Comparison of ENCODE assay signal across 8 cellular contexts in the genomic region with DNA sequence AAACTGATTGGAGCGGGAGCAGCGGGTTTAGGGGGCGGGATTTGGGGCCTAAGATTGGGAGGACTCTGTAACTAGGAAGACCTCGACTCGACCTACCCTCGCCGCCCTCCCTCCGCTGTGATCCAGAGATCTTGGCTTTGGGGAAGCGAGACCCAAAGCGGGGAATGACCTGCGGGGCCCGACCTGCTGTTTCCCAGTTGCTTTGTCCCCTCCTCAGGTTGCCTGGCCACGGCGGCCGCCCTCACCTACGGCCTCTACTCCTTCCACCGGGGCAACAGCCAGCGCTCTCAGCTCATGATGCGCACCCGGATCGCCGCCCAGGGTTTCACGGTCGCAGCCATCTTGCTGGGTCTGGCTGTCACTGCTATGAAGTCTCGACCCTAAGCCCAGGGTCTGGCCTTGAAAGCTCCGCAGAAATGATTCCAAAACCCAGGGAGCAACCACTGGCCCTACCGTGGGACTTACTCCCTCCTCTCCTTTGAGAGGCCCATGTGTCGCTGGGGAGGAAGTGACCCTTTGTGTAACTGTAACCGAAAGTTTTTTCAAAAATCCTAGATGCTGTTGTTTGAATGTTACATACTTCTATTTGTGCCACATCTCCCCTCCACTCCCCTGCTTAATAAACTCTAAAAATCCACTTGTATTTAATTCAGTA. TPM values are rescaled to one million over a fixed set of nuclear protein-coding genes. Genes with fewer than 3 reads are reported as not detected.
DNase-seq lines count a peak whose midpoint lies in the region; ATAC-seq and TF ChIP-seq lines count a peak whose summit lies in the region.

No MANE protein-coding gene starts in this region.

- TF ChIP-seq EP300 in sigmoid colon (IDR thresholded peaks at IDR 0.05): no peak

- intact Hi-C loops in heart left ventricle (cut with DNase I): loop anchor here in 2 of 10 donors (1.0 to 10.0 kb wide), 3 partner anchors 26 to 146 kb away; partner anchors contain the start of genes KIAA1191 (in 1 of the 2) and RNF44 (in 1 of the 2)
- intact Hi-C loops in sigmoid colon (cut with DNase I): loop anchor here (2.0 to 10.0 kb wide), 3 partner anchors 28 to 256 kb away; partner anchors contain the start of genes CLTB, RNF44 and TSPAN17

- peak overlapping the region; percentile 98 for H3K9ac ChIP-seq in BLaER1

- H3K9me3 ChIP-seq in BLaER1 (no peaks in the 10 kb centered on the region), heart left ventricle (no peaks in the 10 kb centered on the region), sigmoid colon (no peaks in the 10 kb centered on the region)

- ATAC-seq in HG03280 (IDR thresholded peaks at IDR 0.05; ENCODE audit: unreplicated experiment) (peak; percentile 33), WTC11 (peak; percentile 11), heart left ventricle (peak; percentile 5 to 40 (median 34)), GM21381 (IDR thresholded peaks at IDR 0.05; ENCODE audit: unreplicated experiment) (no peak)

- 1 to 2% (median 1%) methylated on average over 22 to 29 of the region's 29 CpGs for WGBS in heart left ventricle, 4 donors
- 1% methylated on average over 29 of the region's 29 CpGs for WGBS in sigmoid colon, 2 donors

- peak overlapping the region; percentile 88 for H3K4me2 ChIP-seq in BLaER1

- H3K4me1 Mint-ChIP-seq in WTC11: peaks cover 19% of the 10 kb centered on the region

- peak overlapping the region; percentile 99 for H3K4me3 Mint-ChIP-seq in WTC11

- DNase-seq in WTC11 (ENCODE audit: low spot score) (no peak), heart left ventricle (no peak), sigmoid colon (no peak), NCI-H82 treated with DMSO at 0.1 percent for 48 hours (lab: John Stamatoyannopoulos, UW; ENCODE audit: unreplicated experiment) (no peak)

- H3K9me3 Mint-ChIP-seq in WTC11: no peaks in the 10 kb centered on the region

- H3K4me3 ChIP-seq in BLaER1 (peak overlapping the region; percentile 95), heart left ventricle (peak overlapping the region; percentile 53 to 89 (median 82)), sigmoid colon (peak overlapping the region; percentile 57 to 65 (median 61))

- H3K36me3 ChIP-seq in BLaER1 (peaks cover 72% of the 10 kb centered on the region), heart left ventricle (peaks cover 2 to 61% (median 56%) of the 10 kb centered on the region in 9 donors), sigmoid colon (peaks cover 5 to 63% (median 36%) of the 10 kb centered on the region in 4 donors)

- H3K36me3 Mint-ChIP-seq in WTC11: peaks cover 23% of the 10 kb centered on the region

- no peak for TF ChIP-seq CTCF in WTC11 (IDR thresholded peaks at IDR 0.05)
- no peak for TF ChIP-seq CTCF in heart left ventricle (IDR thresholded peaks at IDR 0.05)
- no peak for TF ChIP-seq CTCF in sigmoid colon (IDR thresholded peaks at IDR 0.05)

- peak; percentile 86 for TF ChIP-seq POLR2A in GM19099 (IDR thresholded peaks at IDR 0.05; ENCODE audit: extremely low read depth, insufficient read length, low read depth)
- TF ChIP-seq POLR2A in heart left ventricle (IDR thresholded peaks at IDR 0.05): peak; percentile 56 to 73
- TF ChIP-seq POLR2A in sigmoid colon (IDR thresholded peaks at IDR 0.05): peak; percentile 65 to 88

- H3K27ac ChIP-seq in BLaER1 (peak overlapping the region; percentile 96), heart left ventricle (peak overlapping the region; percentile 85 to 100 (median 96)), sigmoid colon (peak overlapping the region; percentile 88 to 94 (median 93))

- POLR2A ChIA-PET in WTC11 (lab: Charles Lee): interaction anchor here (2.0 kb wide), 1 partner anchor 147 kb away, joined by 5 read pairs; the partner anchor contains the start of gene RNF44

- CTCF ChIA-PET in WTC11 (lab: Charles Lee): interaction anchor here (1.0 to 2.6 kb wide), 5 partner anchors 16 to 660 kb away, joined by 3 to 12 read pairs (median 8); partner anchors contain the start of genes CLTB, FAF2 and RNF44

- H3K27ac Mint-ChIP-seq in WTC11: peak overlapping the region; percentile 97

- peaks cover 35% of the 10 kb centered on the region for H4K20me1 ChIP-seq in BLaER1

- H3K4me1 ChIP-seq in BLaER1 (peaks cover 46% of the 10 kb centered on the region), heart left ventricle (peaks cover 3 to 30% (median 22%) of the 10 kb centered on the region in 12 donors), sigmoid colon (peaks cover 0 to 30% (median 25%) of the 10 kb centered on the region in 4 donors)

- no peaks in the 10 kb centered on the region; the same call in 1 of the 2 replicates for H3K27me3 Mint-ChIP-seq in WTC11 (ENCODE audit: low read depth)

- H3K27me3 ChIP-seq in BLaER1 (no peaks in the 10 kb centered on the region), heart left ventricle (no peaks in the 10 kb centered on the region), sigmoid colon (no peaks in the 10 kb centered on the region)

TF ChIP-seq in WTC11, 78 proteins besides CTCF, POLR2A, EP300 and RAD21 (continues in another document):
- 0 out of 2 replicates have a peak, but pooled peaks have one; percentile 20 for TF ChIP-seq ZBTB43 (CRISPR knock-in tag; IDR thresholded peaks at IDR 0.05)
- TF ChIP-seq SMAD3 (CRISPR knock-in tag; IDR thresholded peaks at IDR 0.05; ENCODE audit: borderline replicate concordance): peak; percentile 65; the same call in 1 of the 2 replicates
- TF ChIP-seq TP53 (CRISPR knock-in tag; IDR thresholded peaks at IDR 0.05): no peak
- TF ChIP-seq TEAD1 (CRISPR knock-in tag; IDR thresholded peaks at IDR 0.05): no peak
- no peak for TF ChIP-seq ZBTB21 (CRISPR knock-in tag; IDR thresholded peaks at IDR 0.05; ENCODE audit: borderline replicate concordance)
- TF ChIP-seq ZNF232 (CRISPR knock-in tag; IDR thresholded peaks at IDR 0.05): 0 out of 2 replicates have a peak, but pooled peaks have one; percentile 51
- TF ChIP-seq ZNF263 (CRISPR knock-in tag; IDR thresholded peaks at IDR 0.05; ENCODE audit: low read depth): peak; percentile 90
- peak; percentile 46; the same call in 1 of the 2 replicates for TF ChIP-seq NFYB (CRISPR knock-in tag; conservative IDR thresholded peaks at IDR 0.05; ENCODE audit: low read depth)
- no peak for TF ChIP-seq ZNF138 (CRISPR knock-in tag; conservative IDR thresholded peaks at IDR 0.05)
- TF ChIP-seq, protein P1, sequence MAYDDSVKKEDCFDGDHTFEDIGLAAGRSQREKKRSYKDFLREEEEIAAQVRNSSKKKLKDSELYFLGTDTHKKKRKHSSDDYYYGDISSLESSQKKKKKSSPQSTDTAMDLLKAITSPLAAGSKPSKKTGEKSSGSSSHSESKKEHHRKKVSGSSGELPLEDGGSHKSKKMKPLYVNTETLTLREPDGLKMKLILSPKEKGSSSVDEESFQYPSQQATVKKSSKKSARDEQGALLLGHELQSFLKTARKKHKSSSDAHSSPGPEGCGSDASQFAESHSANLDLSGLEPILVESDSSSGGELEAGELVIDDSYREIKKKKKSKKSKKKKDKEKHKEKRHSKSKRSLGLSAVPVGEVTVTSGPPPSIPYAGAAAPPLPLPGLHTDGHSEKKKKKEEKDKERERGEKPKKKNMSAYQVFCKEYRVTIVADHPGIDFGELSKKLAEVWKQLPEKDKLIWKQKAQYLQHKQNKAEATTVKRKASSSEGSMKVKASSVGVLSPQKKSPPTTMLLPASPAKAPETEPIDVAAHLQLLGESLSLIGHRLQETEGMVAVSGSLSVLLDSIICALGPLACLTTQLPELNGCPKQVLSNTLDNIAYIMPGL (CRISPR knock-in tag; IDR thresholded peaks at IDR 0.05): peak; percentile 73; the same call in 1 of the 2 replicates
- 0 out of 2 replicates have a peak, but pooled peaks have one; percentile 1 for TF ChIP-seq ZNF416 (CRISPR knock-in tag; IDR thresholded peaks at IDR 0.05)
- TF ChIP-seq GRHL2 (CRISPR knock-in tag; IDR thresholded peaks at IDR 0.05; ENCODE audit: insufficient replicate concordance, severe bottlenecking): no peak
- no peak for TF ChIP-seq RORB (CRISPR knock-in tag; IDR thresholded peaks at IDR 0.05)

RNA-seq across cellular contexts. Expression of gene HIGD2A, which starts 0.7 kb away (rescaled TPM):
- 98.2 to 112 TPM (median 108 TPM) in 3 replicates for total RNA-seq in WTC11 (2021)
- total RNA-seq in heart left ventricle: 100 to 1,000 TPM; 177 to 318 (median 218) TPM
- 100 to 1,000 TPM; 229 to 454 TPM for polyA plus RNA-seq in heart left ventricle
- 100 to 1,000 TPM; 201 to 249 (median 235) TPM for total RNA-seq in sigmoid colon
- 100 to 1,000 TPM; 207 to 457 (median 354) TPM for polyA plus RNA-seq in sigmoid colon

RNA-seq across cellular contexts. Expression of gene NOP16, which starts 0.8 kb away (rescaled TPM):
- total RNA-seq in WTC11 (2021): 51.7 to 57.7 TPM (median 52.1 TPM) in 3 replicates
- total RNA-seq in heart left ventricle: 10 to 100 TPM in 8 of 9 donors, 1 to 10 TPM in 1; 9.3 to 33.9 (median 15.8) TPM
- polyA plus RNA-seq in heart left ventricle: 10 to 100 TPM; 33.4 to 83.4 TPM
- total RNA-seq in sigmoid colon: 10 to 100 TPM in 1 of 4 donors, 1 to 10 TPM in 3; 4.4 to 17.8 (median 9.6) TPM
- 10 to 100 TPM; 21.3 to 50.7 (median 22.2) TPM for polyA plus RNA-seq in sigmoid colon

RNA-seq across cellular contexts. Expression of gene ARL10, which starts 24.0 kb away (rescaled TPM):
- 6.8 to 11.4 TPM (median 10.9 TPM) in 3 replicates for total RNA-seq in WTC11 (2021)
- total RNA-seq in heart left ventricle: 1 to 10 TPM; 2.9 to 8.1 (median 5.4) TPM
- polyA plus RNA-seq in heart left ventricle: 1 to 10 TPM; 1.5 to 4.8 TPM
- 10 to 100 TPM in 2 of 4 donors, 1 to 10 TPM in 2; 5.6 to 16.9 (median 10.5) TPM for total RNA-seq in sigmoid colon
- polyA plus RNA-seq in sigmoid colon: 1 to 10 TPM in 1 of 3 donors, under 1 TPM in 2; 0.23 to 1.8 (median 0.60) TPM

RNA-seq across cellular contexts. Expression of gene CLTB, which starts 27.1 kb away (rescaled TPM):
- total RNA-seq in WTC11 (2021): 28.6 to 33.8 TPM (median 30.3 TPM) in 3 replicates
- 100 to 1,000 TPM; 185 to 401 (median 231) TPM for total RNA-seq in heart left ventricle
- 100 to 1,000 TPM; 461 to 464 TPM for polyA plus RNA-seq in heart left ventricle
- 100 to 1,000 TPM; 129 to 163 (median 156) TPM for total RNA-seq in sigmoid colon
- polyA plus RNA-seq in sigmoid colon: 100 to 1,000 TPM; 274 to 403 (median 280) TPM

RNA-seq across cellular contexts. Expression of gene KIAA1191, which starts 27.7 kb away (rescaled TPM):
- total RNA-seq in WTC11 (2021) (92.7 to 111 TPM (median 103 TPM) in 3 replicates), heart left ventricle (100 to 1,000 TPM in 5 of 9 donors, 10 to 100 TPM in 4; 68.4 to 143 (median 104) TPM), sigmoid colon (100 to 1,000 TPM in 3 of 4 donors, 10 to 100 TPM in 1; 88.8 to 117 (median 108) TPM)
- polyA plus RNA-seq in heart left ventricle (10 to 100 TPM; 42.8 to 61.8 TPM), sigmoid colon (100 to 1,000 TPM in 1 of 3 donors, 10 to 100 TPM in 2; 41.0 to 112 (median 62.5) TPM)
